In genomic region chr22:22696104-22696503, GRCh38 we compare ENCODE assay signal across 20 cellular contexts. TPM values are rescaled to one million over a fixed set of nuclear protein-coding genes. Genes with fewer than 3 reads are reported as not detected.
DNase-seq lines count a peak whose midpoint lies in the region; ATAC-seq and TF ChIP-seq lines count a peak whose summit lies in the region.
"Had no signal": no experiment of that assay in that cellular context is flagged by ENCODE, and none has a peak within 500 bp of the region (broad histone marks: within the 10 kb centered on the region; RNA-seq: fewer than 3 reads in every experiment).

No MANE protein-coding gene starts in this region.

- CTCF ChIA-PET in activated B cell treated with CpG ODN at 0.5 μM for 24 hours (lab: Charles Lee), result no interaction called here

- peak; percentile 38 for DNase-seq in activated effector memory CD4-positive, alpha-beta T cell treated with anti-CD3 and anti-CD28 coated beads, Interleukin-2, amount 50 U/mL, for 16 hours
- DNase-seq in activated effector memory CD4-positive, alpha-beta T cell treated with Interleukin-2 at 50 U/mL for 16 hours, result no peak
- no peak for DNase-seq in activated B cell treated with CpG ODN at 0.5 μM for 24 hours
- peak; percentile 20 for DNase-seq in chondrocyte (ENCODE audit: low spot score)
- DNase-seq in GM10266 (ENCODE audit: extremely low spot score), result no peak
- no peak for DNase-seq in islet precursor cell
- DNase-seq: ACHN; AML-193; C1 segment of cervical spinal cord; Calu3; CD4-positive, alpha-beta memory T cell; COR-L47; DMS53; DMS79 treated with DMSO at 0.1 percent for 48 hours; H9 had no signal

- POLR2A ChIA-PET in activated B cell treated with CpG ODN at 0.5 μM for 24 hours (lab: Charles Lee), result no interaction called here

- H3K36me3 Mint-ChIP-seq in activated B cell treated with CpG ODN at 0.5 μM for 24 hours (ENCODE audit: low read depth) (no peaks in the 10 kb centered on the region), chondrocyte (ENCODE audit: low read depth) (no peaks in the 10 kb centered on the region)
- H3K36me3 Mint-ChIP-seq: CD4-positive, alpha-beta memory T cell had no signal

- intact Hi-C loops in activated B cell treated with CpG ODN at 0.5 μM for 24 hours (cut with micrococcal nuclease), result no loop called here

- TF ChIP-seq CTCF in activated B cell treated with CpG ODN at 0.5 μM for 24 hours (IDR thresholded peaks at IDR 0.05) (no peak), chondrocyte (IDR thresholded peaks at IDR 0.05) (no peak), GM10266 (IDR thresholded peaks at IDR 0.05; ENCODE audit: control insufficient read depth, insufficient read depth, low read depth, missing control alignments) (no peak)

- H3K4me3 Mint-ChIP-seq in activated B cell treated with CpG ODN at 0.5 μM for 24 hours (no peak overlapping the region), chondrocyte (ENCODE audit: unreplicated experiment) (no peak overlapping the region)
- H3K4me3 Mint-ChIP-seq: CD4-positive, alpha-beta memory T cell; GM23338; H9 had no signal

- H3K27me3 Mint-ChIP-seq in activated B cell treated with CpG ODN at 0.5 μM for 24 hours, result no peaks in the 10 kb centered on the region
- H3K27me3 Mint-ChIP-seq in chondrocyte (ENCODE audit: low read depth), result peaks cover 42% of the 10 kb centered on the region

- peaks cover 47% of the 10 kb centered on the region for H3K4me1 Mint-ChIP-seq in activated B cell treated with CpG ODN at 0.5 μM for 24 hours
- peaks cover 6% of the 10 kb centered on the region for H3K4me1 Mint-ChIP-seq in chondrocyte (ENCODE audit: low read depth)

- H3K27ac Mint-ChIP-seq in activated B cell treated with CpG ODN at 0.5 μM for 24 hours (peak overlapping the region; percentile 41), chondrocyte (ENCODE audit: unreplicated experiment) (no peak overlapping the region)
- H3K27ac Mint-ChIP-seq: GM23338, H9 had no signal

- ATAC-seq in activated B cell treated with CpG ODN at 0.5 μM for 24 hours (ENCODE audit: low read depth) (no peak), GM18511 (IDR thresholded peaks at IDR 0.05; ENCODE audit: unreplicated experiment) (no peak)
- ATAC-seq: GM12878, GM23338, HCT116 had no signal

- H3K9me3 Mint-ChIP-seq in activated B cell treated with CpG ODN at 0.5 μM for 24 hours (no peaks in the 10 kb centered on the region), chondrocyte (ENCODE audit: low read depth) (no peaks in the 10 kb centered on the region)
- H3K9me3 Mint-ChIP-seq: CD4-positive, alpha-beta memory T cell; GM23338; H9 had no signal

RNA-seq across cellular contexts. Expression of gene GGTLC2, which starts 51.7 kb away (rescaled TPM):
- total RNA-seq in activated B cell treated with CpG ODN at 0.5 μM for 24 hours, result not detected in 2 replicates
- total RNA-seq in chondrocyte, result 1.4 to 1.5 TPM in 2 of 3 replicates, not detected in the other
- total RNA-seq: Calu3; CD4-positive, alpha-beta memory T cell; GM12878; GM23338; H4; H9 had no signal

Comparison
In these comparisons a context has a peak if more than half of its experiments do, and no peak if none do; other contexts are left out.
1. DNase-seq: peak in activated effector memory CD4-positive, alpha-beta T cell treated with anti-CD3 and anti-CD28 coated beads, Interleukin-2, amount 50 U/mL, for 16 hours (single experiment) and chondrocyte (single experiment); none in activated effector memory CD4-positive, alpha-beta T cell treated with Interleukin-2 at 50 U/mL for 16 hours (single experiment), activated B cell treated with CpG ODN at 0.5 μM for 24 hours (single experiment), GM10266 (single experiment) and islet precursor cell (single experiment).